In genomic region chr13:25165664-25166063, GRCh38 we compare ENCODE assay signal across 16 cellular contexts. TPM values are rescaled to one million over a fixed set of nuclear protein-coding genes. Genes with fewer than 3 reads are reported as not detected.
DNase-seq lines count a peak whose midpoint lies in the region; ATAC-seq and TF ChIP-seq lines count a peak whose summit lies in the region.
"Had no signal": no experiment of that assay in that cellular context is flagged by ENCODE, and none has a peak within 500 bp of the region (broad histone marks: within the 10 kb centered on the region; RNA-seq: fewer than 3 reads in every experiment).

No MANE protein-coding gene starts in this region.

- H3F3A ChIP-seq in GM23338 (replicated peaks; ENCODE audit: low read depth): no peaks in the 10 kb centered on the region

- H3K4me1 ChIP-seq in GM23338 (ENCODE audit: insufficient read depth) (peaks cover 17% of the 10 kb centered on the region), esophagus muscularis mucosa (peaks cover 0 to 4% (median under 1%) of the 10 kb centered on the region in 4 donors), upper lobe of right lung (no peaks in the 10 kb centered on the region)

- no peaks in the 10 kb centered on the region for H4K20me1 ChIP-seq in GM23338 (replicated peaks; ENCODE audit: insufficient read depth)

- peaks cover 16% of the 10 kb centered on the region for H3K27me3 Mint-ChIP-seq in GM23338 (ENCODE audit: insufficient read depth, low read depth, poor library complexity)

- ATAC-seq in GM23338 (no peak), upper lobe of right lung (no peak), HG02588 (IDR thresholded peaks at IDR 0.05; ENCODE audit: unreplicated experiment) (no peak)

- WGBS in esophagus muscularis mucosa: 86% methylated on average over 6 of the region's 6 CpGs

- no peaks in the 10 kb centered on the region for H3K79me2 ChIP-seq in GM23338 (replicated peaks; ENCODE audit: insufficient read depth)

- H3K4me3 ChIP-seq in GM23338: no peak overlapping the region
- no peak overlapping the region for H3K4me3 ChIP-seq in esophagus muscularis mucosa
- no peak overlapping the region for H3K4me3 ChIP-seq in upper lobe of right lung
- H3K4me3 ChIP-seq: HAP-1 had no signal

- no peak for TF ChIP-seq POLR2A in esophagus muscularis mucosa (IDR thresholded peaks at IDR 0.05; ENCODE audit: low read depth)

- peaks cover 6% of the 10 kb centered on the region; the same call in 1 of the 3 replicates for H3K9me3 Mint-ChIP-seq in GM23338
- H3K9me3 Mint-ChIP-seq: CD8-positive, alpha-beta memory T cell had no signal

- peaks cover 20% of the 10 kb centered on the region for H3K27me3 ChIP-seq in GM23338 (ENCODE audit: insufficient read depth)
- peaks cover 0 to 23% (median 5%) of the 10 kb centered on the region in 4 donors for H3K27me3 ChIP-seq in esophagus muscularis mucosa
- H3K27me3 ChIP-seq in upper lobe of right lung: peaks cover 31% of the 10 kb centered on the region

- H3K27ac Mint-ChIP-seq in GM23338: 0 out of 2 replicates have a peak overlapping the region, but pooled peaks have one; percentile 46
- H3K27ac Mint-ChIP-seq: CD8-positive, alpha-beta memory T cell had no signal

- DNase-seq in GM23338 (ENCODE audit: low spot score): no peak
- peak; percentile 80 for DNase-seq in esophagus muscularis mucosa (ENCODE audit: extremely low spot score)
- peak in 7 of 49 donors; percentile 23 to 40 (median 28) for DNase-seq in substantia nigra (lab: John Stamatoyannopoulos, UW)
- no peak for DNase-seq in upper lobe of right lung
- no peak for DNase-seq in T1000 (lab: John Stamatoyannopoulos, UW)
- DNase-seq: CD8-positive, alpha-beta memory T cell; MV-4-11; NCI-H187 treated with DMSO at 0.1 percent for 48 hours; NCI-H2171; NCI-H774 had no signal

- no peaks in the 10 kb centered on the region for H3K9me3 ChIP-seq in esophagus muscularis mucosa
- no peaks in the 10 kb centered on the region for H3K9me3 ChIP-seq in upper lobe of right lung
- H3K9me3 ChIP-seq: HAP-1 had no signal

- no peak overlapping the region for H3K4me3 Mint-ChIP-seq in GM23338
- H3K4me3 Mint-ChIP-seq: CD8-positive, alpha-beta memory T cell had no signal

- H3K36me3 Mint-ChIP-seq in GM23338 (ENCODE audit: low read depth): no peaks in the 10 kb centered on the region; the same call in 2 of the 3 replicates
- H3K36me3 Mint-ChIP-seq: CD8-positive, alpha-beta memory T cell had no signal

- H3K27ac ChIP-seq in GM23338 (ENCODE audit: low read depth) (no peak overlapping the region), angular gyrus (ENCODE audit: low read depth, low read length) (peak overlapping the region; percentile 81), esophagus muscularis mucosa (replicated peaks in 1 of 4) (no peak overlapping the region), substantia nigra (ENCODE audit: low read depth, low read length, poor library complexity, severe bottlenecking) (peak overlapping the region; percentile 56), upper lobe of right lung (no peak overlapping the region)
- H3K27ac ChIP-seq: HL-60, KMS-11 had no signal

- H3K4me1 Mint-ChIP-seq in GM23338: peaks cover 12% of the 10 kb centered on the region
- H3K4me1 Mint-ChIP-seq: CD8-positive, alpha-beta memory T cell had no signal

- H2AFZ ChIP-seq in GM23338: peak overlapping the region; percentile 91

- H3K36me3 ChIP-seq in GM23338 (ENCODE audit: insufficient read depth): no peaks in the 10 kb centered on the region
- H3K36me3 ChIP-seq in esophagus muscularis mucosa: no peaks in the 10 kb centered on the region
- H3K36me3 ChIP-seq in upper lobe of right lung: no peaks in the 10 kb centered on the region
- H3K36me3 ChIP-seq: HAP-1 had no signal

- intact Hi-C loops in esophagus muscularis mucosa (cut with DNase I): no loop called here
- intact Hi-C loops in upper lobe of right lung (cut with DNase I): no loop called here

- peaks cover 3% of the 10 kb centered on the region; the same call in 1 of the 2 replicates for H3K9me2 ChIP-seq in GM23338 (ENCODE audit: insufficient read depth)

- H3K4me2 ChIP-seq in GM23338: peak overlapping the region; percentile 61
- H3K4me2 ChIP-seq: KMS-11 had no signal

- TF ChIP-seq EP300 in esophagus muscularis mucosa (IDR thresholded peaks at IDR 0.05): no peak

- TF ChIP-seq CTCF in GM23338 (conservative IDR thresholded peaks at IDR 0.05; ENCODE audit: low read depth in 2 of 2) (no peak), esophagus muscularis mucosa (IDR thresholded peaks at IDR 0.05) (no peak), upper lobe of right lung (IDR thresholded peaks at IDR 0.05) (no peak)

TF ChIP-seq in GM23338, 12 proteins besides CTCF, POLR2A, EP300 and RAD21:
- TF ChIP-seq EZH2phosphoT487 (IDR thresholded peaks at IDR 0.05; ENCODE audit: unreplicated experiment): no peak

RNA-seq across cellular contexts. Expression of gene AMER2, which starts 6.4 kb away (rescaled TPM):
- total RNA-seq in GM23338 (2014; rRNA removed; shearing (Covaris generic)): 0.62 and 0.76 TPM in 2 replicates
- polyA plus RNA-seq in GM23338 (2016; fragmentation: Nextera tagmentation; extraction: Ambion mirVana): 0.23 and 0.31 TPM in 2 replicates
- total RNA-seq in esophagus muscularis mucosa: under 1 TPM in 2 of 4 donors, not detected in 2; under 0.01 to 0.17 TPM
- total RNA-seq in upper lobe of right lung: not detected
- total RNA-seq: CD8-positive, alpha-beta memory T cell; HT1080 had no signal
- polyA plus RNA-seq: CD8-positive, alpha-beta memory T cell had no signal

Comparison
In these comparisons a context has a peak if more than half of its experiments do, and no peak if none do; other contexts are left out.
1. H3K27ac ChIP-seq: peak in angular gyrus (single experiment) and substantia nigra (single experiment); none in GM23338 (single experiment), esophagus muscularis mucosa (0 of 4) and upper lobe of right lung (single experiment).